8 cellular contexts compared by ENCODE assay signal in the genomic region with DNA sequence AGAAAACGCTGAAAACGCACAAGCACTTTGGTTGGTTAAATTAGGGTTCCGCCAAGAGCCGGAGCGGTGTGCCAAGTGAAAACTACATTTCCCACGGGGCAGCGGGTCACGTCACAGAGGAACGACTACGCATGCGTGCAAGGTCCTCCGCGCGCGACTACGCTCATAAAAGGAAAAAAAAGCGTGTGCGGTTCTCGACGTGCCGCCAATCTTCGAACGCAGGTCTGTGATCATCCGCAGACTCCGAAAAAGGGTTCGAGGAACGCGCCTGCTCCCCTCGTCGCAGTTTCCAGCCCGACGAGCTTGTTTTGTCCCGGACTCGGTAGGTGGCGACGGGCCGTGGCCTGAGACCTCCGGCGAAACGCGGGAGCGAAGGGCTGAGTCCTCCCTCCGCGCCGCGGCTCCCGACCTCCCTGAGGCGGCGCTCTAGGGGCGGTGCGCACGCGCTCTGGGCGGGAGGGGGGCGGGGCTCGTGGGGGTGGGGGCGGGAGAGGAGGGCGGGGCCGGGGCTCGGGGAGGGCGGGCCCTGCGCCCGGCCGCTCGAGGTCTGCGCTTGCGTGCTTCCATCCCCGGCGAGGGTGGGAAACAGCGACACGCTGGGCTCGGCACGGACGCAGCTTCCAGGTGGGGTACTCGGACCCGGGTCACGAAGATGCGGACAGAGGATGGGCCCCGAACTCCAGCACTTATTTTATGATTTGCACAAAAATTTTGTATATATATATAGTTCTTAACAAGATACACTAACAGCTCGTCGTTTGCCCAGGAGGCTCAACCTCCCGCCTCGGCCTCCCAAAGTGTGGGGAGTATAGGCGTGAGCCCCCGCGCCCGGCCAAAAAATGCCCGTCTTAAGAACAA.
DNase-seq lines count a peak whose midpoint lies in the region; ATAC-seq and TF ChIP-seq lines count a peak whose summit lies in the region.

A gene (plus strand): TSS at position 145 of the 858 bp plus-strand sequence. CDS start 27,150 bp downstream, outside the sequence.

- TF ChIP-seq CTCF in AG10803 (conservative IDR thresholded peaks at IDR 0.05; ENCODE audit: low read length) = peak; percentile 27; the same call in 1 of the 2 replicates

- in situ Hi-C loops in GM18951 (cut with MboI; ENCODE audit: low sequenced_read_pairs, unreplicated experiment) = no loop called here

- peak; percentile 83 for ATAC-seq in HG03196 (IDR thresholded peaks at IDR 0.05; ENCODE audit: unreplicated experiment)

- H3K4me3 ChIP-seq in AG10803 (ENCODE audit: low read length) = peak within 1 kb of the TSS; percentile 90

- DNase-seq in AG10803 (ENCODE audit: low read depth) (peak; percentile 89), NCI-H446 (lab: John Stamatoyannopoulos, UW) (peak; percentile 91 to 96), islet precursor cell (peak; percentile 92)
- peak; percentile 90 for DNase-seq in activated CD4-positive, CD25-positive, alpha-beta regulatory T cell treated with anti-CD3 and anti-CD28 coated beads, Interleukin-2, amount 50 U/mL, for 16 hours (ENCODE audit: low read depth, low spot score)
- peak; percentile 93 for DNase-seq in central memory CD4-positive, alpha-beta T cell
- peak; percentile 83 to 90 (median 90) for DNase-seq in stimulated activated CD4-positive, alpha-beta T cell treated with anti-CD3 and anti-CD28 coated beads, Interleukin-12 subunit alpha, Interleukin-12 subunit beta, amount 100 ng/mL, for 48 hours (ENCODE audit: low read depth in 2 of 3, low spot score in 1 of 3)

- peak; percentile 99 for TF ChIP-seq POLR2A in GM18951 (IDR thresholded peaks at IDR 0.05; ENCODE audit: extremely low read depth, insufficient read depth, insufficient read length)

Comparison
In these comparisons a context has a peak if more than half of its experiments do, and no peak if none do; other contexts are left out.
1. Peak in every context shown above with its lines: DNase-seq, ATAC-seq and H3K4me3 ChIP-seq.